ENCODE assay signal across 32 cellular contexts in genomic region chr20:57770852-57771746, GRCh38.
DNase-seq lines count a peak whose midpoint lies in the region; ATAC-seq, FAIRE-seq and TF ChIP-seq lines count a peak whose summit lies in the region.
"Had no signal": no experiment of that assay in that cellular context is flagged by ENCODE, and none has a peak within 500 bp of the region (broad histone marks: within the 10 kb centered on the region; RNA-seq: fewer than 3 reads in every experiment).

No MANE protein-coding gene starts in this region.

- peaks cover 0 to 4% of the 10 kb centered on the region in 2 donors for H3K4me1 ChIP-seq in lung (ENCODE audit: control insufficient read depth in 2 of 2, insufficient read depth in 2 of 2, low read length in 2 of 2)
- H3K4me1 ChIP-seq: adrenal gland, stomach had no signal

- in situ Hi-C loops in GM13976 (cut with MboI; ENCODE audit: low sequenced_read_pairs, unreplicated experiment): no loop called here

- no peaks in the 10 kb centered on the region for H3K36me3 Mint-ChIP-seq in activated naive CD8-positive, alpha-beta T cell
- H3K36me3 Mint-ChIP-seq in activated naive CD8-positive, alpha-beta T cell treated with anti-CD3 and anti-CD28 coated beads, Interleukin-2, amount 50 U/mL, for 24 hours (ENCODE audit: low read depth): no peaks in the 10 kb centered on the region
- no peaks in the 10 kb centered on the region for H3K36me3 Mint-ChIP-seq in type B pancreatic cell

- no peak for FAIRE-seq in urothelium cell line (lab: Jason Lieb, UNC)
- FAIRE-seq: A204.1, colon had no signal

- no peak overlapping the region for H3K4me3 Mint-ChIP-seq in activated naive CD8-positive, alpha-beta T cell
- no peak overlapping the region for H3K4me3 Mint-ChIP-seq in activated naive CD8-positive, alpha-beta T cell treated with anti-CD3 and anti-CD28 coated beads, Interleukin-2, amount 50 U/mL, for 24 hours
- H3K4me3 Mint-ChIP-seq in type B pancreatic cell: peak overlapping the region; percentile 11
- H3K4me3 Mint-ChIP-seq: activated CD4-positive, alpha-beta memory T cell treated with anti-CD3 and anti-CD28 coated beads, Interleukin-2, amount 10 ng/mL, durations not matched to agents 7 days and 5 days; B cell; neural crest cell had no signal

- H3K4me1 Mint-ChIP-seq in activated naive CD8-positive, alpha-beta T cell (ENCODE audit: low read depth): peaks cover 3% of the 10 kb centered on the region
- H3K4me1 Mint-ChIP-seq in activated naive CD8-positive, alpha-beta T cell treated with anti-CD3 and anti-CD28 coated beads, Interleukin-2, amount 50 U/mL, for 24 hours: peaks cover 4% of the 10 kb centered on the region
- H3K4me1 Mint-ChIP-seq in type B pancreatic cell (ENCODE audit: unreplicated experiment): peaks cover 11% of the 10 kb centered on the region
- H3K4me1 Mint-ChIP-seq: B cell had no signal

- ATAC-seq in activated naive CD8-positive, alpha-beta T cell treated with anti-CD3 and anti-CD28 coated beads, Interleukin-2, amount 50 U/mL, for 24 hours: no peak
- ATAC-seq in lung (ENCODE audit: insufficient read depth, low FRiP score): peak; percentile 24
- ATAC-seq: activated CD4-positive, CD25-positive, alpha-beta regulatory T cell treated with anti-CD3 and anti-CD28 coated beads, Interleukin-2, amount 50 U/mL, for 24 hours; esophagus mucosa; left ventricle myocardium superior; mucosa of descending colon had no signal

- H3K9me3 Mint-ChIP-seq in activated naive CD8-positive, alpha-beta T cell (ENCODE audit: low read depth): no peaks in the 10 kb centered on the region
- H3K9me3 Mint-ChIP-seq in activated naive CD8-positive, alpha-beta T cell treated with anti-CD3 and anti-CD28 coated beads, Interleukin-2, amount 50 U/mL, for 24 hours: no peaks in the 10 kb centered on the region
- H3K9me3 Mint-ChIP-seq in type B pancreatic cell: no peaks in the 10 kb centered on the region
- H3K9me3 Mint-ChIP-seq: activated CD4-positive, alpha-beta memory T cell treated with anti-CD3 and anti-CD28 coated beads, Interleukin-2, amount 10 ng/mL, durations not matched to agents 7 days and 5 days; neural crest cell had no signal

- H3K9me3 ChIP-seq in lung (ENCODE audit: control insufficient read depth in 2 of 2, insufficient read depth in 1 of 2, low read length in 1 of 2): no peaks in the 10 kb centered on the region
- H3K9me3 ChIP-seq: adrenal gland, HAP-1, mucosa of descending colon, stomach had no signal

- H3K27me3 Mint-ChIP-seq in activated naive CD8-positive, alpha-beta T cell: peaks cover 4% of the 10 kb centered on the region
- H3K27me3 Mint-ChIP-seq in activated naive CD8-positive, alpha-beta T cell treated with anti-CD3 and anti-CD28 coated beads, Interleukin-2, amount 50 U/mL, for 24 hours: peaks cover 8% of the 10 kb centered on the region
- peaks cover 9% of the 10 kb centered on the region for H3K27me3 Mint-ChIP-seq in type B pancreatic cell

- no peak for DNase-seq in activated naive CD8-positive, alpha-beta T cell treated with anti-CD3 and anti-CD28 coated beads, Interleukin-2, amount 50 U/mL, for 24 hours
- DNase-seq in lung (ENCODE audit: low spot score) (no peak), type B pancreatic cell (ENCODE audit: extremely low spot score, unreplicated experiment) (no peak), NCI-H345 treated with DMSO at 0.1 percent for 48 hours (lab: John Stamatoyannopoulos, UW; ENCODE audit: unreplicated experiment) (no peak), GM13976 (ENCODE audit: low spot score) (no peak), urothelium cell line (ENCODE audit: low spot score) (no peak)
- DNase-seq: activated CD4-positive, alpha-beta memory T cell treated with anti-CD3 and anti-CD28 coated beads, Interleukin-2, amount 10 ng/mL, durations not matched to agents 7 days and 5 days; activated T-cell treated with anti-CD3 and anti-CD28 coated beads for 4 hours; adrenal gland; DND-41; effector memory CD4-positive, alpha-beta T cell; foreskin melanocyte; hypothalamus; left ventricle myocardium superior; mucosa of descending colon; NCI-H1092 treated with DMSO at 0.1 percent for 48 hours; NCI-H2029 treated with DMSO at 0.1 percent for 48 hours; NCI-H446; NCI-H82; OCI-M1; SHP77 treated with DMSO at 0.1 percent for 48 hours; stomach had no signal

- no peak overlapping the region for H3K4me3 ChIP-seq in lung
- H3K4me3 ChIP-seq: adrenal gland, HAP-1, mucosa of descending colon, stomach had no signal

- peak overlapping the region; percentile 5 for H3K27ac Mint-ChIP-seq in activated naive CD8-positive, alpha-beta T cell
- no peak overlapping the region for H3K27ac Mint-ChIP-seq in activated naive CD8-positive, alpha-beta T cell treated with anti-CD3 and anti-CD28 coated beads, Interleukin-2, amount 50 U/mL, for 24 hours
- no peak overlapping the region for H3K27ac Mint-ChIP-seq in type B pancreatic cell
- H3K27ac Mint-ChIP-seq: activated CD4-positive, alpha-beta memory T cell treated with anti-CD3 and anti-CD28 coated beads, Interleukin-2, amount 10 ng/mL, durations not matched to agents 7 days and 5 days; B cell had no signal

- no peaks in the 10 kb centered on the region for H3K36me3 ChIP-seq in lung (ENCODE audit: control insufficient read depth in 2 of 2, insufficient read depth in 2 of 2, low read length in 2 of 2)
- H3K36me3 ChIP-seq: adrenal gland, HAP-1, stomach had no signal

- TF ChIP-seq CTCF in VCaP (conservative IDR thresholded peaks at IDR 0.05) (no peak), lung (IDR thresholded peaks at IDR 0.05; ENCODE audit: control extremely low read depth, extremely low read depth) (no peak), type B pancreatic cell (conservative IDR thresholded peaks at IDR 0.05) (no peak), GM13976 (IDR thresholded peaks at IDR 0.05; ENCODE audit: borderline replicate concordance, control extremely low read depth, extremely low read depth, insufficient read depth, missing control alignments) (no peak)

- H3K27ac ChIP-seq in VCaP (peak overlapping the region; percentile 100), lung (ENCODE audit: low read depth in 1 of 2, low read length in 1 of 2) (peak overlapping the region in 1 of 2 donors; percentile 2)
- H3K27ac ChIP-seq: adrenal gland, HL-60, stomach had no signal

- no peaks in the 10 kb centered on the region for H3K27me3 ChIP-seq in lung (ENCODE audit: control insufficient read depth, insufficient read depth)
- H3K27me3 ChIP-seq: adrenal gland had no signal

- 66 to 86% methylated on average over 15 of the region's 15 CpGs for WGBS in lung, 2 donors
